8 cellular contexts compared by ENCODE assay signal in genomic region chr4:158856852-158857251, GRCh38.
DNase-seq lines count a peak whose midpoint lies in the region; ATAC-seq and TF ChIP-seq lines count a peak whose summit lies in the region.

No MANE protein-coding gene starts in this region.

- H3F3A ChIP-seq in MM.1S (ENCODE audit: insufficient read depth, low read length), result peaks cover 4% of the 10 kb centered on the region; the same call in 1 of the 2 replicates

- H3K4me1 ChIP-seq in MM.1S (ENCODE audit: low read length), result peaks cover 8% of the 10 kb centered on the region
- H3K4me1 ChIP-seq in psoas muscle, result no peaks in the 10 kb centered on the region

- H3K9me2 ChIP-seq in MM.1S (replicated peaks; ENCODE audit: insufficient read depth, low read length), result no peaks in the 10 kb centered on the region

- H3K9me3 ChIP-seq in MM.1S (replicated peaks; ENCODE audit: insufficient read depth, low read length), result no peaks in the 10 kb centered on the region
- no peaks in the 10 kb centered on the region for H3K9me3 ChIP-seq in psoas muscle

- DNase-seq in SIG-M5 treated with dmso at 0.1 percent for 504 hours (lab: John Stamatoyannopoulos, UW; ENCODE audit: unreplicated experiment), result peak; percentile 63
- no peak for DNase-seq in SIG-M5 (lab: John Stamatoyannopoulos, UW)
- peak; percentile 51 for DNase-seq in HCEC 1CT
- peak; percentile 35 for DNase-seq in MM.1S
- DNase-seq in SW480 (ENCODE audit: low spot score), result peak; percentile 71
- peak; percentile 66 for DNase-seq in fibroblast of villous mesenchyme (ENCODE audit: low read depth)
- no peak for DNase-seq in psoas muscle
- no peak for DNase-seq in KG1 (lab: John Stamatoyannopoulos, UW)

- peak; percentile 58 for TF ChIP-seq CTCF in MM.1S (IDR thresholded peaks at IDR 0.05; ENCODE audit: low read length)
- TF ChIP-seq CTCF in fibroblast of villous mesenchyme (IDR thresholded peaks at IDR 0.05; ENCODE audit: insufficient read depth, low read depth, low read length), result peak; percentile 67
- TF ChIP-seq CTCF in psoas muscle (IDR thresholded peaks at IDR 0.05), result peak; percentile 52

- H3K27me3 ChIP-seq in MM.1S (replicated peaks; ENCODE audit: insufficient read depth, low read length) (no peaks in the 10 kb centered on the region), psoas muscle (ENCODE audit: insufficient read depth in 3 of 3, low read length in 2 of 3) (no peaks in the 10 kb centered on the region)

- no peak overlapping the region for H3K4me2 ChIP-seq in MM.1S (ENCODE audit: low read depth, low read length)

- H3K79me2 ChIP-seq in MM.1S (ENCODE audit: low read length), result 0 out of 2 replicates have a peak, but pooled peaks cover 4% of the 10 kb centered on the region

- ATAC-seq in psoas muscle, result peak; percentile 36 to 58 (median 48)

- no peaks in the 10 kb centered on the region for H4K20me1 ChIP-seq in MM.1S (ENCODE audit: insufficient read depth, low read length)

- no peak overlapping the region for H3K9ac ChIP-seq in MM.1S (ENCODE audit: low read length)

- H3K27ac ChIP-seq in MM.1S (ENCODE audit: low read length), result no peak overlapping the region
- H3K27ac ChIP-seq in psoas muscle, result no peak overlapping the region

- H3K36me3 ChIP-seq in MM.1S (replicated peaks; ENCODE audit: insufficient read depth, low read length), result no peaks in the 10 kb centered on the region
- H3K36me3 ChIP-seq in psoas muscle (ENCODE audit: insufficient read depth in 1 of 2, low read depth in 1 of 2), result peaks cover 14 to 53% of the 10 kb centered on the region in 2 donors

- 82 to 84% (median 83%) methylated on average over 2 of the region's 2 CpGs for WGBS in psoas muscle, 3 donors

- no peak overlapping the region for H2AFZ ChIP-seq in MM.1S (ENCODE audit: low read length)

- H3K4me3 ChIP-seq in MM.1S (ENCODE audit: low read length) (no peak overlapping the region), fibroblast of villous mesenchyme (ENCODE audit: low read depth, low read length) (no peak overlapping the region), psoas muscle (no peak overlapping the region)

- intact Hi-C loops in psoas muscle (cut with DNase I), result loop anchor here (2.0 to 10.0 kb wide), 6 partner anchors 318 to 590 kb away; no protein-coding TSS in a partner anchor

Comparison
In these comparisons a context has a peak if more than half of its experiments do, and no peak if none do; other contexts are left out.
1. DNase-seq: peak in SIG-M5 treated with dmso at 0.1 percent for 504 hours (single experiment), HCEC 1CT (single experiment), MM.1S (single experiment), SW480 (single experiment) and fibroblast of villous mesenchyme (single experiment); none in SIG-M5 (single experiment), psoas muscle (0 of 2) and KG1 (single experiment).
2. Peak in every context shown above with its lines, with median percentiles within 50 percentile points of each other: CTCF ChIP-seq.